ENCODE assay signal across 8 cellular contexts in genomic region chr6:149923327-149923986, GRCh38. TPM values are rescaled to one million over a fixed set of nuclear protein-coding genes. Genes with fewer than 3 reads are reported as not detected.
DNase-seq lines count a peak whose midpoint lies in the region; ATAC-seq and TF ChIP-seq lines count a peak whose summit lies in the region.

No MANE protein-coding gene starts in this region.

- H3K9me3 ChIP-seq in muscle layer of duodenum (ENCODE audit: control insufficient read depth in 1 of 2, low read length in 2 of 2) (no peaks in the 10 kb centered on the region), aorta (ENCODE audit: control insufficient read depth, low read length) (no peaks in the 10 kb centered on the region)

- TF ChIP-seq CTCF in coronary artery (IDR thresholded peaks at IDR 0.05) (no peak), GM10266 (IDR thresholded peaks at IDR 0.05; ENCODE audit: control insufficient read depth, insufficient read depth, low read depth, missing control alignments) (no peak)

- peaks cover 0 to 16% of the 10 kb centered on the region in 2 donors for H3K4me1 ChIP-seq in muscle layer of duodenum (ENCODE audit: control insufficient read depth in 1 of 2, insufficient read depth in 2 of 2, low read length in 2 of 2)
- no peaks in the 10 kb centered on the region for H3K4me1 ChIP-seq in aorta (ENCODE audit: control insufficient read depth in 1 of 2, insufficient read depth in 2 of 2, low read length in 2 of 2)

- intact Hi-C loops in cardiac septum (cut with DNase I) (no loop called here), Right ventricle myocardium superior (cut with DNase I) (loop anchor here (5.0 to 10.0 kb wide), 3 partner anchors 86 to 369 kb away; no protein-coding TSS in a partner anchor), aorta (cut with DNase I) (loop anchor here in 1 of 2 donors (10.0 kb wide), 1 partner anchor 359 kb away; the partner anchor contains the start of gene GINM1)

- H3K4me3 ChIP-seq in coronary artery (peak overlapping the region; percentile 78), muscle layer of duodenum (ENCODE audit: low read depth in 1 of 2, low read length in 2 of 2) (peak overlapping the region; percentile 70 to 72), aorta (ENCODE audit: low read length in 2 of 2) (peak overlapping the region; percentile 6 to 47)

- peak; percentile 33 for DNase-seq in cardiac septum (ENCODE audit: low spot score)
- DNase-seq in Right ventricle myocardium superior: no peak
- DNase-seq in coronary artery (ENCODE audit: low spot score): no peak
- peak; percentile 27 to 55 for DNase-seq in aorta
- DNase-seq in Kasumi-1 (lab: John Stamatoyannopoulos, UW): no peak
- no peak for DNase-seq in GM10266 (ENCODE audit: extremely low spot score)

- no peaks in the 10 kb centered on the region for H3K36me3 ChIP-seq in muscle layer of duodenum (ENCODE audit: control insufficient read depth in 1 of 2, insufficient read depth in 2 of 2, low read length in 2 of 2)
- H3K36me3 ChIP-seq in aorta (ENCODE audit: control insufficient read depth in 1 of 2, insufficient read depth in 2 of 2, low read length in 1 of 2): no peaks in the 10 kb centered on the region

- ATAC-seq in Right ventricle myocardium superior (ENCODE audit: poor library complexity) (no peak), aorta (ENCODE audit: low FRiP score) (no peak), HG02588 (IDR thresholded peaks at IDR 0.05; ENCODE audit: unreplicated experiment) (no peak)

- H3K27me3 ChIP-seq in muscle layer of duodenum (ENCODE audit: low read depth, low read length) (no peaks in the 10 kb centered on the region), aorta (ENCODE audit: control insufficient read depth in 1 of 2, insufficient read depth in 2 of 2, low read length in 1 of 2) (no peaks in the 10 kb centered on the region)

- WGBS in aorta, 2 donors: 25 to 29% methylated on average over 33 of the region's 33 CpGs

- no peak overlapping the region for H3K27ac ChIP-seq in coronary artery
- H3K27ac ChIP-seq in muscle layer of duodenum (ENCODE audit: low read length): no peak overlapping the region
- no peak overlapping the region for H3K27ac ChIP-seq in aorta (ENCODE audit: low read depth in 1 of 2, low read length in 2 of 2)

RNA-seq across cellular contexts. Expression of gene RAET1G, which starts 0.5 kb away (rescaled TPM):
- total RNA-seq in cardiac septum (0.35 TPM), Right ventricle myocardium superior (not detected), aorta (under 1 TPM in 1 of 2 donors, not detected in 1; 0.99 TPM)
- polyA plus RNA-seq in aorta: under 1 TPM in 1 of 2 donors, not detected in 1; 0.64 TPM

RNA-seq across cellular contexts. Expression of gene ULBP2, which starts 18.4 kb away (rescaled TPM):
- total RNA-seq in cardiac septum: 1.1 TPM
- 0.65 TPM for total RNA-seq in Right ventricle myocardium superior
- under 1 TPM; 0.66 to 0.68 TPM for total RNA-seq in aorta
- under 1 TPM in 1 of 2 donors, not detected in 1; 0.36 TPM for polyA plus RNA-seq in aorta

RNA-seq across cellular contexts. Expression of gene RAET1E, which starts 25.5 kb away (rescaled TPM):
- not detected for total RNA-seq in cardiac septum
- total RNA-seq in Right ventricle myocardium superior: 0.48 TPM
- under 1 TPM; 0.18 to 0.65 TPM for total RNA-seq in aorta
- polyA plus RNA-seq in aorta: 1 to 10 TPM in 1 of 2 donors, not detected in 1; 1.7 TPM

RNA-seq across cellular contexts. Expression of gene ULBP1, which starts 40.3 kb away (rescaled TPM):
- total RNA-seq in cardiac septum (0.16 TPM), Right ventricle myocardium superior (0.13 TPM), aorta (under 1 TPM in 1 of 2 donors, not detected in 1; 0.13 TPM)
- polyA plus RNA-seq in aorta: under 1 TPM in 1 of 2 donors, not detected in 1; 0.38 TPM

RNA-seq across cellular contexts. Expression of gene LRP11, which starts 59.3 kb away (rescaled TPM):
- total RNA-seq in cardiac septum (11.6 TPM), Right ventricle myocardium superior (17.4 TPM), aorta (10 to 100 TPM; 24.4 to 35.3 TPM)
- polyA plus RNA-seq in aorta: 10 to 100 TPM in 1 of 2 donors, under 1 TPM in 1; 0.63 to 13.3 TPM

Comparison
In these comparisons a context has a peak if more than half of its experiments do, and no peak if none do; other contexts are left out.
1. DNase-seq: peak in cardiac septum (single experiment) and aorta (2 of 2); none in Right ventricle myocardium superior (single experiment), coronary artery (single experiment), Kasumi-1 (0 of 2) and GM10266 (single experiment).
2. H3K4me3 ChIP-seq: peak in every context shown above with its lines; median percentile 78 in coronary artery; 71 in muscle layer of duodenum; 26 in aorta.